10 cellular contexts compared by ENCODE assay signal in genomic region chr7:46682841-46683624, GRCh38.
DNase-seq lines count a peak whose midpoint lies in the region; ATAC-seq and TF ChIP-seq lines count a peak whose summit lies in the region.
"Had no signal": no experiment of that assay in that cellular context is flagged by ENCODE, and none has a peak within 500 bp of the region (broad histone marks: within the 10 kb centered on the region; RNA-seq: fewer than 3 reads in every experiment).

No MANE protein-coding gene starts in this region.

- H3K4me3 ChIP-seq in skeletal muscle cell (ENCODE audit: low read depth, low read length), result no peak overlapping the region
- H3K4me3 ChIP-seq in ascending aorta, result no peak overlapping the region

- no peak overlapping the region for H3K27ac ChIP-seq in ascending aorta

- peaks cover 4 to 9% of the 10 kb centered on the region in 2 donors for H3K4me1 ChIP-seq in ascending aorta

- ATAC-seq in GM18520 (IDR thresholded peaks at IDR 0.05; ENCODE audit: unreplicated experiment) (peak; percentile 46), GM21390 (IDR thresholded peaks at IDR 0.05; ENCODE audit: unreplicated experiment) (no peak)

- H3K27me3 ChIP-seq in ascending aorta, result no peaks in the 10 kb centered on the region

- TF ChIP-seq CTCF in ascending aorta (IDR thresholded peaks at IDR 0.05), result no peak

- no peaks in the 10 kb centered on the region for H3K9me3 ChIP-seq in ascending aorta

- H3K36me3 ChIP-seq in ascending aorta, result no peaks in the 10 kb centered on the region

- intact Hi-C loops in ascending aorta (cut with DNase I), result no loop called here

- peak; percentile 11 for DNase-seq in HS-27A (ENCODE audit: low read depth)
- peak; percentile 4 for DNase-seq in dermis blood vessel endothelial cell
- peak; percentile 18 for DNase-seq in skeletal muscle cell (ENCODE audit: low read depth)
- DNase-seq in ascending aorta (ENCODE audit: low spot score in 2 of 2), result no peak
- DNase-seq in activated CD4-positive, alpha-beta T cell treated with anti-CD3 and anti-CD28 coated beads, Interleukin-2, amount 50 U/mL, for 48 hours, result no peak
- DNase-seq: activated effector memory CD4-positive, alpha-beta T cell treated with Interleukin-2 at 50 U/mL for 16 hours; NCI-H1694; right cardiac atrium had no signal

Comparison
In these comparisons a context has a peak if more than half of its experiments do, and no peak if none do; other contexts are left out.
1. DNase-seq: peak in HS-27A (single experiment), dermis blood vessel endothelial cell (single experiment) and skeletal muscle cell (single experiment); none in ascending aorta (0 of 2) and activated CD4-positive, alpha-beta T cell treated with anti-CD3 and anti-CD28 coated beads, Interleukin-2, amount 50 U/mL, for 48 hours (0 of 2).